15 cellular contexts compared by ENCODE assay signal in genomic region chr12:9706081-9706685, GRCh38. TPM values are rescaled to one million over a fixed set of nuclear protein-coding genes. Genes with fewer than 3 reads are reported as not detected.
DNase-seq lines count a peak whose midpoint lies in the region; ATAC-seq and TF ChIP-seq lines count a peak whose summit lies in the region.
"Had no signal": no experiment of that assay in that cellular context is flagged by ENCODE, and none has a peak within 500 bp of the region (broad histone marks: within the 10 kb centered on the region; RNA-seq: fewer than 3 reads in every experiment).

No MANE protein-coding gene starts in this region.

- peak overlapping the region; percentile 44 for H3K4me2 ChIP-seq in OCI-LY3 (ENCODE audit: low read length)
- H3K4me2 ChIP-seq: neural progenitor cell had no signal

- H3K27me3 Mint-ChIP-seq in stimulated activated naive CD8-positive, alpha-beta T cell treated with anti-CD3 and anti-CD28 coated beads, Interleukin-15, Interleukin-2, amounts not matched to agents 100 ng/mL and 50 ng/mL, for 24 hours = no peaks in the 10 kb centered on the region
- H3K27me3 Mint-ChIP-seq in central memory CD8-positive, alpha-beta T cell = no peaks in the 10 kb centered on the region
- peaks cover 12% of the 10 kb centered on the region for H3K27me3 Mint-ChIP-seq in mesothelial cell of epicardium (ENCODE audit: low read depth)

- H2AFZ ChIP-seq in OCI-LY3 (ENCODE audit: low read depth, low read length) = no peak overlapping the region
- H2AFZ ChIP-seq: neural progenitor cell had no signal

- H3K27me3 ChIP-seq in OCI-LY3 (ENCODE audit: low read depth, low read length) (no peaks in the 10 kb centered on the region), thymus (ENCODE audit: control insufficient read depth, insufficient read depth) (no peaks in the 10 kb centered on the region)
- H3K27me3 ChIP-seq: neural progenitor cell had no signal

- H3K27ac ChIP-seq in OCI-LY3 (ENCODE audit: low read length) = peak overlapping the region; percentile 93
- H3K27ac ChIP-seq in thymus (ENCODE audit: low read depth) = peak overlapping the region; percentile 75
- H3K27ac ChIP-seq: dorsolateral prefrontal cortex, neural progenitor cell had no signal

- H4K20me1 ChIP-seq in OCI-LY3 (ENCODE audit: insufficient read depth, low read length) = no peaks in the 10 kb centered on the region

- H3K36me3 Mint-ChIP-seq in stimulated activated naive CD8-positive, alpha-beta T cell treated with anti-CD3 and anti-CD28 coated beads, Interleukin-15, Interleukin-2, amounts not matched to agents 100 ng/mL and 50 ng/mL, for 24 hours (ENCODE audit: low read depth) = peaks cover 14% of the 10 kb centered on the region
- peaks cover 12% of the 10 kb centered on the region for H3K36me3 Mint-ChIP-seq in central memory CD8-positive, alpha-beta T cell (ENCODE audit: insufficient read depth)
- peaks cover 4% of the 10 kb centered on the region for H3K36me3 Mint-ChIP-seq in mesothelial cell of epicardium
- H3K36me3 Mint-ChIP-seq: neural progenitor cell had no signal

- peak overlapping the region; percentile 5 for H3K4me3 Mint-ChIP-seq in stimulated activated naive CD8-positive, alpha-beta T cell treated with anti-CD3 and anti-CD28 coated beads, Interleukin-15, Interleukin-2, amounts not matched to agents 100 ng/mL and 50 ng/mL, for 24 hours
- no peak overlapping the region for H3K4me3 Mint-ChIP-seq in central memory CD8-positive, alpha-beta T cell
- H3K4me3 Mint-ChIP-seq in mesothelial cell of epicardium = no peak overlapping the region
- H3K4me3 Mint-ChIP-seq: neural progenitor cell had no signal

- H3K27ac Mint-ChIP-seq in stimulated activated naive CD8-positive, alpha-beta T cell treated with anti-CD3 and anti-CD28 coated beads, Interleukin-15, Interleukin-2, amounts not matched to agents 100 ng/mL and 50 ng/mL, for 24 hours = peak overlapping the region; percentile 34
- H3K27ac Mint-ChIP-seq in central memory CD8-positive, alpha-beta T cell (ENCODE audit: low read depth) = peak overlapping the region; percentile 56
- H3K27ac Mint-ChIP-seq in mesothelial cell of epicardium = no peak overlapping the region
- H3K27ac Mint-ChIP-seq: neural progenitor cell had no signal

- no peak for DNase-seq in stimulated activated naive CD8-positive, alpha-beta T cell treated with anti-CD3 and anti-CD28 coated beads, Interleukin-15, Interleukin-2, amounts not matched to agents 100 U/mL and 50 U/mL, for 24 hours
- no peak for DNase-seq in central memory CD8-positive, alpha-beta T cell (ENCODE audit: low spot score in 2 of 2)
- DNase-seq in NCI-H1436 treated with DMSO at 0.1 percent for 48 hours (lab: John Stamatoyannopoulos, UW) (no peak), mesothelial cell of epicardium (ENCODE audit: low spot score in 2 of 2, unreplicated experiment in 2 of 2) (no peak), T-helper 9 cell (no peak)
- DNase-seq: aorta; dorsolateral prefrontal cortex; NCI-H146; NCI-H524; stimulated activated CD4-positive, alpha-beta T cell treated with anti-CD3 and anti-CD28 coated beads, Interleukin-4, amount 100 ng/mL, for 1 hour had no signal

- no peak for TF ChIP-seq CTCF in OCI-LY3 (IDR thresholded peaks at IDR 0.05; ENCODE audit: low read depth, low read length)
- no peak for TF ChIP-seq CTCF in mesothelial cell of epicardium (IDR thresholded peaks at IDR 0.05; ENCODE audit: unreplicated experiment)

- peaks cover 67% of the 10 kb centered on the region for H3K4me1 Mint-ChIP-seq in stimulated activated naive CD8-positive, alpha-beta T cell treated with anti-CD3 and anti-CD28 coated beads, Interleukin-15, Interleukin-2, amounts not matched to agents 100 ng/mL and 50 ng/mL, for 24 hours (ENCODE audit: low read depth)
- H3K4me1 Mint-ChIP-seq in central memory CD8-positive, alpha-beta T cell = peaks cover 71% of the 10 kb centered on the region
- no peaks in the 10 kb centered on the region for H3K4me1 Mint-ChIP-seq in mesothelial cell of epicardium
- H3K4me1 Mint-ChIP-seq: neural progenitor cell had no signal

- H3K9me3 ChIP-seq in OCI-LY3 (ENCODE audit: insufficient read depth, low read length) (no peaks in the 10 kb centered on the region; the same call in 1 of the 2 replicates), thymus (ENCODE audit: control insufficient read depth) (no peaks in the 10 kb centered on the region)

- peaks cover 13% of the 10 kb centered on the region for H3K9me3 Mint-ChIP-seq in stimulated activated naive CD8-positive, alpha-beta T cell treated with anti-CD3 and anti-CD28 coated beads, Interleukin-15, Interleukin-2, amounts not matched to agents 100 ng/mL and 50 ng/mL, for 24 hours
- H3K9me3 Mint-ChIP-seq in central memory CD8-positive, alpha-beta T cell = peaks cover 4% of the 10 kb centered on the region
- peaks cover 34% of the 10 kb centered on the region for H3K9me3 Mint-ChIP-seq in mesothelial cell of epicardium

- H3K36me3 ChIP-seq in OCI-LY3 (replicated peaks; ENCODE audit: low read depth, low read length) = peaks cover 9% of the 10 kb centered on the region
- H3K36me3 ChIP-seq in thymus (ENCODE audit: control insufficient read depth, insufficient read depth) = no peaks in the 10 kb centered on the region
- H3K36me3 ChIP-seq: neural progenitor cell had no signal

- H3K4me3 ChIP-seq in OCI-LY3 (ENCODE audit: low read length) = peak overlapping the region; percentile 6; the same call in 1 of the 2 replicates
- H3K4me3 ChIP-seq in thymus (ENCODE audit: low read length) = no peak overlapping the region
- H3K4me3 ChIP-seq: dorsolateral prefrontal cortex, neural progenitor cell had no signal

- peaks cover 80% of the 10 kb centered on the region for H3K4me1 ChIP-seq in OCI-LY3 (ENCODE audit: low read length)
- H3K4me1 ChIP-seq in thymus (ENCODE audit: control insufficient read depth, insufficient read depth, low read length) = peaks cover 25% of the 10 kb centered on the region
- H3K4me1 ChIP-seq: neural progenitor cell had no signal

- no peak for ATAC-seq in stimulated activated naive CD8-positive, alpha-beta T cell treated with anti-CD3 and anti-CD28 coated beads, Interleukin-15, Interleukin-2, amounts not matched to agents 100 U/mL and 50 U/mL, for 24 hours
- ATAC-seq in central memory CD8-positive, alpha-beta T cell (replicated peaks; ENCODE audit: extremely low read depth, poor library complexity, severe bottlenecking) = no peak

- peaks cover 16% of the 10 kb centered on the region for H3K79me2 ChIP-seq in OCI-LY3 (ENCODE audit: low read length)

- H3K9ac ChIP-seq in OCI-LY3 (ENCODE audit: low read length) = peak overlapping the region; percentile 24; the same call in 1 of the 2 replicates
- H3K9ac ChIP-seq: neural progenitor cell had no signal

RNA-seq across cellular contexts. Expression of gene CLECL1, which starts 26.7 kb away (rescaled TPM):
- 11.2 TPM for polyA plus RNA-seq in thymus
- not detected in 3 replicates for total RNA-seq in mesothelial cell of epicardium
- total RNA-seq: G401 had no signal
- polyA plus RNA-seq: aorta had no signal

RNA-seq across cellular contexts. Expression of gene CLEC2D, which starts 36.7 kb away (rescaled TPM):
- 93.0 TPM for polyA plus RNA-seq in thymus
- 20.7 to 21.8 TPM (median 21.7 TPM) in 3 replicates for total RNA-seq in mesothelial cell of epicardium

RNA-seq across cellular contexts. Expression of gene CD69, which starts 54.5 kb away (rescaled TPM):
- 222 TPM for polyA plus RNA-seq in thymus
- total RNA-seq in mesothelial cell of epicardium = 0.40 to 0.78 TPM (median 0.43 TPM) in 3 replicates
- total RNA-seq: G401 had no signal
